10 cellular contexts compared by ENCODE assay signal in the genomic region with DNA sequence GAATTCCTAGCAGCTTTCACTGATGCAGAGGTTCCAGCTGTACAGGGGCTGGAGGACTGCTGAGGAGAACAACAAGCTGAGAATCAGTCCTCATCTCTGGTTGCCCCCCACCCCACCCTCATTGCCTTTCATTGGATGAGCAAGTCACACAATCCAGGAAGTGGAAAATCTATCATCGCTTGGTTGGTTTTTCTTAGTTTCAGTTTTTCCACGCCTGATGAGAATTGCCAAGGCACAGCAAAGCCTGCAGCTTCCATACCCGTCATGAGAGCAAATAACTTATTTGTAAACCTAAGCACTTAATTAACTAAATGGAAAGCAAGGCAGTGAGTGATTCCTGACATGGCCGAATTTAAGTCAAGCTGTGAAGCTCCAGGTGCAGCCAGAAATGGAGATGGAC. TPM values are rescaled to one million over a fixed set of nuclear protein-coding genes. Genes with fewer than 3 reads are reported as not detected.
DNase-seq lines count a peak whose midpoint lies in the region; ATAC-seq and TF ChIP-seq lines count a peak whose summit lies in the region.
"Had no signal": no experiment of that assay in that cellular context is flagged by ENCODE, and none has a peak within 500 bp of the region (broad histone marks: within the 10 kb centered on the region; RNA-seq: fewer than 3 reads in every experiment).

No MANE protein-coding gene starts in this region.

- H3K4me3 ChIP-seq in subcutaneous abdominal adipose tissue (ENCODE audit: low read depth in 1 of 5, low read length in 5 of 5) (peak overlapping the region; percentile 15 to 52 (median 40)), A673 (ENCODE audit: low read depth, low read length, poor library complexity, severe bottlenecking) (no peak overlapping the region)
- H3K4me3 ChIP-seq: A549 had no signal

- H3K9ac ChIP-seq in subcutaneous abdominal adipose tissue (ENCODE audit: low read length in 5 of 5), result no peak overlapping the region

- peak; percentile 70 for ATAC-seq in left lobe of liver
- ATAC-seq in GM19395 (IDR thresholded peaks at IDR 0.05; ENCODE audit: unreplicated experiment), result no peak
- no peak for ATAC-seq in HG02763 (IDR thresholded peaks at IDR 0.05; ENCODE audit: unreplicated experiment)
- ATAC-seq: A549 had no signal

- H3K36me3 ChIP-seq in subcutaneous abdominal adipose tissue (ENCODE audit: control insufficient read depth in 5 of 5, insufficient read depth in 5 of 5, low read length in 5 of 5) (no peaks in the 10 kb centered on the region), A673 (ENCODE audit: insufficient read depth, low read length, poor library complexity, severe bottlenecking) (no peaks in the 10 kb centered on the region)

- peaks cover 0 to 3% (median 0%) of the 10 kb centered on the region in 5 donors for H3K4me1 ChIP-seq in subcutaneous abdominal adipose tissue (ENCODE audit: control insufficient read depth in 5 of 5, insufficient read depth in 5 of 5, low read length in 5 of 5)
- H3K4me1 ChIP-seq in A673 (ENCODE audit: insufficient read depth, low read length, poor library complexity, severe bottlenecking), result no peaks in the 10 kb centered on the region
- H3K4me1 ChIP-seq: A549 had no signal

- no peak for TF ChIP-seq CTCF in A673 (conservative IDR thresholded peaks at IDR 0.05; ENCODE audit: low read depth, low read length)

- peak; percentile 18 for DNase-seq in NCI-H1436 (lab: John Stamatoyannopoulos, UW)
- no peak for DNase-seq in NCI-H1436 treated with DMSO at 0.1 percent for 48 hours (lab: John Stamatoyannopoulos, UW)
- DNase-seq in activated T-cell treated with anti-CD3 and anti-CD28 coated beads, Interleukin-2, amount 50 U/mL, for 1 hour, result peak; percentile 35
- DNase-seq in left lobe of liver (ENCODE audit: low spot score), result no peak
- DNase-seq in A673 (ENCODE audit: low spot score), result no peak

- BruUV-seq in A673 (replicated peaks; lab: Mats Ljungman, UMichigan), result no TSS peak

- CTCF ChIA-PET in A673 (lab: Charles Lee), result no interaction called here

- H3K27ac ChIP-seq in subcutaneous abdominal adipose tissue (ENCODE audit: low read depth, low read length), result no peak overlapping the region
- H3K27ac ChIP-seq in A673 (ENCODE audit: low read depth, low read length, poor library complexity, severe bottlenecking), result no peak overlapping the region

- H3K27me3 ChIP-seq in subcutaneous abdominal adipose tissue (ENCODE audit: control insufficient read depth in 5 of 5, insufficient read depth in 4 of 5, low read length in 5 of 5), result no peaks in the 10 kb centered on the region
- H3K27me3 ChIP-seq in A673 (replicated peaks; ENCODE audit: insufficient read depth, low read depth, low read length, poor library complexity), result no peaks in the 10 kb centered on the region

- POLR2A ChIA-PET in A673 (lab: Charles Lee; ENCODE audit: low non-redundant PET), result no interaction called here

- intact Hi-C loops in A673 (cut with micrococcal nuclease; ENCODE audit: unreplicated experiment), result no loop called here

- H3K9me3 ChIP-seq in subcutaneous abdominal adipose tissue (ENCODE audit: control insufficient read depth in 5 of 5, low read length in 5 of 5), result no peaks in the 10 kb centered on the region
- H3K9me3 ChIP-seq in A673 (ENCODE audit: low read depth, low read length, poor library complexity, severe bottlenecking), result no peaks in the 10 kb centered on the region
- H3K9me3 ChIP-seq: A549 had no signal

RNA-seq across cellular contexts. Expression of gene LIPC, which starts 21.4 kb away (rescaled TPM):
- total RNA-seq in left lobe of liver, result 202 TPM
- not detected in 2 replicates for total RNA-seq in A673 (2021)
- total RNA-seq: SK-MEL-5 had no signal

Comparison
In these comparisons a context has a peak if more than half of its experiments do, and no peak if none do; other contexts are left out.
1. DNase-seq: peak in NCI-H1436 (single experiment) and activated T-cell treated with anti-CD3 and anti-CD28 coated beads, Interleukin-2, amount 50 U/mL, for 1 hour (single experiment); none in NCI-H1436 treated with DMSO at 0.1 percent for 48 hours (single experiment), left lobe of liver (single experiment) and A673 (single experiment).
2. RNA of gene LIPC, which starts 21.4 kb away (total RNA-seq): 202 TPM in left lobe of liver (single experiment); not detected in A673; every median in the first group is over 100 times any median in the second.